ENCODE assay signal across 15 cellular contexts in genomic region chr9:127884976-127885490, GRCh38. TPM values are rescaled to one million over a fixed set of nuclear protein-coding genes. Genes with fewer than 3 reads are reported as not detected.
DNase-seq lines count a peak whose midpoint lies in the region; ATAC-seq, FAIRE-seq and TF ChIP-seq lines count a peak whose summit lies in the region.
"Had no signal": no experiment of that assay in that cellular context is flagged by ENCODE, and none has a peak within 500 bp of the region (broad histone marks: within the 10 kb centered on the region; RNA-seq: fewer than 3 reads in every experiment).

No MANE protein-coding gene starts in this region.

- H3K4me1 Mint-ChIP-seq in T-helper 17 cell = peaks cover 11% of the 10 kb centered on the region
- H3K4me1 Mint-ChIP-seq in glutamatergic neuron (ENCODE audit: low read depth, unreplicated experiment) = peaks cover 11% of the 10 kb centered on the region
- peaks cover 46% of the 10 kb centered on the region for H3K4me1 Mint-ChIP-seq in stimulated activated memory B cell treated with anti-CD40 and anti-IgM and Interleukin-4, amounts not matched to agents 10 μg/mL and 1 μg/mL and 100 μg/mL, for 72 hours

- WGBS in esophagus squamous epithelium, 2 donors = 62% methylated on average over 3 of the region's 15 CpGs; no CpG with 5 or more reads in 1 of the 2 donors

- H3K9me3 ChIP-seq in T-helper 17 cell (ENCODE audit: control insufficient read depth, low read length, poor library complexity, severe bottlenecking) (no peaks in the 10 kb centered on the region), esophagus squamous epithelium (no peaks in the 10 kb centered on the region)

- no peaks in the 10 kb centered on the region for H3K9me3 Mint-ChIP-seq in glutamatergic neuron (ENCODE audit: unreplicated experiment)
- H3K9me3 Mint-ChIP-seq in stimulated activated memory B cell treated with anti-CD40 and anti-IgM and Interleukin-4, amounts not matched to agents 10 μg/mL and 1 μg/mL and 100 μg/mL, for 72 hours = no peaks in the 10 kb centered on the region
- H3K9me3 Mint-ChIP-seq: activated CD4-positive, alpha-beta T cell treated with anti-CD3 and anti-CD28 coated beads, Interleukin-2, amount 10 ng/mL, durations not matched to agents 24 days and 14 days; activated T-cell treated with anti-CD3 and anti-CD28 coated beads, Interleukin-2, amount 50 U/mL, for 72 hours had no signal

- H3K27ac Mint-ChIP-seq in T-helper 17 cell (peak overlapping the region; percentile 83), glutamatergic neuron (ENCODE audit: unreplicated experiment) (peak overlapping the region; percentile 28)
- peak overlapping the region; percentile 57 for H3K27ac Mint-ChIP-seq in stimulated activated memory B cell treated with anti-CD40 and anti-IgM and Interleukin-4, amounts not matched to agents 10 μg/mL and 1 μg/mL and 100 μg/mL, for 72 hours

- peak; percentile 78 for FAIRE-seq in GM12892 (lab: Jason Lieb, UNC)

- intact Hi-C loops in esophagus squamous epithelium (cut with DNase I) = no loop called here

- H3K36me3 Mint-ChIP-seq in T-helper 17 cell (ENCODE audit: low read depth) (no peaks in the 10 kb centered on the region), glutamatergic neuron (ENCODE audit: unreplicated experiment) (peaks cover 4% of the 10 kb centered on the region)
- peaks cover 51% of the 10 kb centered on the region for H3K36me3 Mint-ChIP-seq in stimulated activated memory B cell treated with anti-CD40 and anti-IgM and Interleukin-4, amounts not matched to agents 10 μg/mL and 1 μg/mL and 100 μg/mL, for 72 hours

- H3K4me3 Mint-ChIP-seq in T-helper 17 cell = no peak overlapping the region
- H3K4me3 Mint-ChIP-seq in glutamatergic neuron (ENCODE audit: unreplicated experiment) = no peak overlapping the region
- no peak overlapping the region for H3K4me3 Mint-ChIP-seq in stimulated activated memory B cell treated with anti-CD40 and anti-IgM and Interleukin-4, amounts not matched to agents 10 μg/mL and 1 μg/mL and 100 μg/mL, for 72 hours
- H3K4me3 Mint-ChIP-seq: activated CD4-positive, alpha-beta T cell treated with anti-CD3 and anti-CD28 coated beads, Interleukin-2, amount 10 ng/mL, durations not matched to agents 24 days and 14 days; activated T-cell treated with anti-CD3 and anti-CD28 coated beads, Interleukin-2, amount 50 U/mL, for 72 hours had no signal

- peaks cover 12 to 64% (median 26%) of the 10 kb centered on the region in 3 donors for H3K36me3 ChIP-seq in esophagus squamous epithelium

- no peaks in the 10 kb centered on the region for H3K27me3 ChIP-seq in esophagus squamous epithelium
- H3K27me3 ChIP-seq: foreskin keratinocyte had no signal

- H3K27ac ChIP-seq in esophagus squamous epithelium = peak overlapping the region in 1 of 4 donors; percentile 19
- H3K27ac ChIP-seq: foreskin keratinocyte, KMS-11 had no signal

- DNase-seq in GM12892 (ENCODE audit: insufficient read length) (no peak), T-helper 17 cell (no peak), glutamatergic neuron (no peak), esophagus squamous epithelium (lab: John Stamatoyannopoulos, UW) (no peak), NCI-H510A (lab: John Stamatoyannopoulos, UW) (no peak)
- DNase-seq: activated CD4-positive, alpha-beta T cell treated with anti-CD3 and anti-CD28 coated beads, Interleukin-2, amount 10 ng/mL, durations not matched to agents 24 days and 14 days; activated T-cell treated with anti-CD3 and anti-CD28 coated beads, Interleukin-2, amount 50 U/mL, for 72 hours; effector memory CD4-positive, alpha-beta T cell; foreskin keratinocyte; GF-D8; NCI-H526; T-helper 9 cell had no signal

- TF ChIP-seq POLR2A in GM12892 (IDR thresholded peaks at IDR 0.05; ENCODE audit: low read depth, low read length) (no peak), esophagus squamous epithelium (IDR thresholded peaks at IDR 0.05) (no peak)

- H3K4me3 ChIP-seq in esophagus squamous epithelium = no peak overlapping the region

- no peak for TF ChIP-seq CTCF in glutamatergic neuron (IDR thresholded peaks at IDR 0.05; ENCODE audit: partially characterized antibody, unreplicated experiment)
- no peak for TF ChIP-seq CTCF in esophagus squamous epithelium (IDR thresholded peaks at IDR 0.05)

- ATAC-seq in T-helper 17 cell (no peak), HG03378 (IDR thresholded peaks at IDR 0.05; ENCODE audit: unreplicated experiment) (no peak)
- peak; percentile 41 for ATAC-seq in stimulated activated memory B cell treated with anti-CD40 and anti-IgM and Interleukin-4, amounts not matched to agents 10 μg/mL and 1 μg/mL and 100 μg/mL, for 72 hours
- ATAC-seq: activated T-cell treated with anti-CD3 and anti-CD28 coated beads, Interleukin-2, amount 50 U/mL, for 72 hours; foreskin keratinocyte had no signal

- no peaks in the 10 kb centered on the region for H3K27me3 Mint-ChIP-seq in T-helper 17 cell
- peaks cover 5% of the 10 kb centered on the region for H3K27me3 Mint-ChIP-seq in glutamatergic neuron (ENCODE audit: unreplicated experiment)
- no peaks in the 10 kb centered on the region for H3K27me3 Mint-ChIP-seq in stimulated activated memory B cell treated with anti-CD40 and anti-IgM and Interleukin-4, amounts not matched to agents 10 μg/mL and 1 μg/mL and 100 μg/mL, for 72 hours
- H3K27me3 Mint-ChIP-seq: activated CD4-positive, alpha-beta T cell treated with anti-CD3 and anti-CD28 coated beads, Interleukin-2, amount 10 ng/mL, durations not matched to agents 24 days and 14 days had no signal

- peaks cover 0 to 25% (median 5%) of the 10 kb centered on the region in 3 donors for H3K4me1 ChIP-seq in esophagus squamous epithelium

RNA-seq across cellular contexts. Expression of gene AK1, which starts 7.6 kb away (rescaled TPM):
- polyA plus RNA-seq in GM12892 (2012; ENCODE audit: missing spikeins) = 10.7 TPM
- total RNA-seq in T-helper 17 cell (10 to 100 TPM; 35.9 to 66.5 TPM), glutamatergic neuron (ENCODE audit: unreplicated experiment) (121 TPM), esophagus squamous epithelium (10 to 100 TPM; 11.1 to 36.1 (median 26.8) TPM)

RNA-seq across cellular contexts. Expression of gene ST6GALNAC6, which starts 14.4 kb away (rescaled TPM):
- polyA plus RNA-seq in GM12892 (2012; ENCODE audit: missing spikeins) = 25.3 TPM
- total RNA-seq in T-helper 17 cell (100 to 1,000 TPM in 1 of 2 donors, 10 to 100 TPM in 1; 74.5 to 108 TPM), glutamatergic neuron (ENCODE audit: unreplicated experiment) (26.1 TPM), esophagus squamous epithelium (10 to 100 TPM; 14.5 to 69.4 (median 26.1) TPM)

RNA-seq across cellular contexts. Expression of gene ENG, which starts 30.6 kb away (rescaled TPM):
- 3.3 TPM for polyA plus RNA-seq in GM12892 (2012; ENCODE audit: missing spikeins)
- 1 to 10 TPM; 3.2 to 6.4 TPM for total RNA-seq in T-helper 17 cell
- not detected for total RNA-seq in glutamatergic neuron (ENCODE audit: unreplicated experiment)
- 10 to 100 TPM in 3 of 4 donors, 1 to 10 TPM in 1; 7.2 to 32.8 (median 18.0) TPM for total RNA-seq in esophagus squamous epithelium

RNA-seq across cellular contexts. Expression of gene ST6GALNAC4, which starts 31.8 kb away (rescaled TPM):
- polyA plus RNA-seq in GM12892 (2012; ENCODE audit: missing spikeins) = 17.0 TPM
- total RNA-seq in T-helper 17 cell = 10 to 100 TPM; 18.5 to 22.1 TPM
- 15.8 TPM for total RNA-seq in glutamatergic neuron (ENCODE audit: unreplicated experiment)
- 10 to 100 TPM; 12.5 to 33.0 (median 23.8) TPM for total RNA-seq in esophagus squamous epithelium

RNA-seq across cellular contexts. Expression of gene PIP5KL1, which starts 45.5 kb away (rescaled TPM):
- 0.36 TPM for polyA plus RNA-seq in GM12892 (2012; ENCODE audit: missing spikeins)
- total RNA-seq in T-helper 17 cell (1 to 10 TPM; 2.1 to 2.3 TPM), glutamatergic neuron (ENCODE audit: unreplicated experiment) (11.9 TPM), esophagus squamous epithelium (1 to 10 TPM in 3 of 4 donors, not detected in 1; 3.1 to 4.6 (median 3.6) TPM)

Comparison
In these comparisons a context has a peak if more than half of its experiments do, and no peak if none do; other contexts are left out.
1. H3K27ac Mint-ChIP-seq: peak in every context shown above with its lines; median percentile 83 in T-helper 17 cell; 57 in stimulated activated memory B cell treated with anti-CD40 and anti-IgM and Interleukin-4, amounts not matched to agents 10 μg/mL and 1 μg/mL and 100 μg/mL, for 72 hours; 28 in glutamatergic neuron.